ENCODE assay signal across 9 cellular contexts in genomic region chr9:124045076-124045829, GRCh38. TPM values are rescaled to one million over a fixed set of nuclear protein-coding genes. Genes with fewer than 3 reads are reported as not detected.
A peak's percentile ranks its signal among the peaks of the same experiment; 100 is the strongest.
DNase-seq lines count a peak whose midpoint lies in the region; ATAC-seq and TF ChIP-seq lines count a peak whose summit lies in the region.
"Had no signal": no experiment of that assay in that cellular context is flagged by ENCODE, and none has a peak within 500 bp of the region (broad histone marks: within the 10 kb centered on the region; RNA-seq: fewer than 3 reads in every experiment).

No MANE protein-coding gene starts in this region.

- H3K9ac ChIP-seq in skeletal muscle tissue (ENCODE audit: low read depth in 1 of 3, low read length in 3 of 3) = peak overlapping the region in 1 of 3 donors; percentile 75

- no peaks in the 10 kb centered on the region for H3K36me3 ChIP-seq in skeletal muscle tissue (ENCODE audit: control insufficient read depth in 3 of 3, insufficient read depth in 3 of 3, low read length in 3 of 3)

- peak; percentile 88 for ATAC-seq in left ventricle myocardium superior

- TF ChIP-seq CTCF in HFF-Myc (IDR thresholded peaks at IDR 0.05; ENCODE audit: low read depth, low read length, missing control alignments) (no peak), VCaP (conservative IDR thresholded peaks at IDR 0.05) (no peak)

- intact Hi-C loops in left ventricle myocardium superior (cut with micrococcal nuclease) = no loop called here

- peaks cover 7 to 13% (median 9%) of the 10 kb centered on the region in 3 donors for H3K4me1 ChIP-seq in skeletal muscle tissue (ENCODE audit: control insufficient read depth in 3 of 3, insufficient read depth in 3 of 3, low read length in 3 of 3)

- no peaks in the 10 kb centered on the region for H3K9me3 ChIP-seq in skeletal muscle tissue (ENCODE audit: control insufficient read depth in 3 of 3, low read length in 3 of 3)

- peaks cover 16 to 22% (median 19%) of the 10 kb centered on the region in 3 donors for H3K27me3 ChIP-seq in skeletal muscle tissue (ENCODE audit: control insufficient read depth in 3 of 3, insufficient read depth in 3 of 3, low read length in 3 of 3)

- DNase-seq in HFF-Myc (ENCODE audit: extremely low read depth, low read depth) (no peak), left ventricle myocardium superior (peak; percentile 81), midbrain (lab: John Stamatoyannopoulos, UW) (no peak), NCI-H510A treated with DMSO at 0.1 percent for 48 hours (lab: John Stamatoyannopoulos, UW) (no peak), A172 (ENCODE audit: low spot score) (no peak), EL (no peak)
- DNase-seq: naive B cell had no signal

- H3K27ac ChIP-seq in VCaP (peak overlapping the region; percentile 71; the same call in 1 of the 2 replicates), skeletal muscle tissue (ENCODE audit: low read depth, low read length) (no peak overlapping the region)

- H3K4me3 ChIP-seq in HFF-Myc (replicated peaks; ENCODE audit: low read depth, low read length) = peak overlapping the region; percentile 23; the same call in 1 of the 2 replicates
- peak overlapping the region in 2 of 3 donors; percentile 58 to 65 for H3K4me3 ChIP-seq in skeletal muscle tissue (ENCODE audit: low read length in 3 of 3)

RNA-seq across cellular contexts. Expression of gene LHX2, which starts 33.7 kb away (rescaled TPM):
- total RNA-seq in left ventricle myocardium superior (not detected), skeletal muscle tissue (under 0.01 TPM)
- 10.9 and 14.5 TPM in 2 replicates for total RNA-seq in A172 (2014; rRNA removed; shearing (Covaris generic))

Comparison
In these comparisons a context has a peak if more than half of its experiments do, and no peak if none do; other contexts are left out.
1. RNA of gene LHX2, which starts 33.7 kb away (total RNA-seq): 10.9 to 14.5 TPM in A172; not detected in left ventricle myocardium superior (single experiment) and under 0.01 TPM in skeletal muscle tissue (single experiment); every median in the first group is over 10 times any median in the second.